ENCODE assay signal across 14 cellular contexts in genomic region chr17:46929413-46929812, GRCh38. TPM values are rescaled to one million over a fixed set of nuclear protein-coding genes. Genes with fewer than 3 reads are reported as not detected.
A peak's percentile ranks its signal among the peaks of the same experiment; 100 is the strongest.
DNase-seq lines count a peak whose midpoint lies in the region; ATAC-seq and TF ChIP-seq lines count a peak whose summit lies in the region.
"Had no signal": no experiment of that assay in that cellular context is flagged by ENCODE, and none has a peak within 500 bp of the region (broad histone marks: within the 10 kb centered on the region; RNA-seq: fewer than 3 reads in every experiment).

No MANE protein-coding gene starts in this region.

- H3K27me3 ChIP-seq in BE2C (no peaks in the 10 kb centered on the region), mesendoderm (ENCODE audit: insufficient read depth, low read length, poor library complexity) (no peaks in the 10 kb centered on the region)

- H3K23ac ChIP-seq in mesendoderm (ENCODE audit: low read length): no peak overlapping the region

- no peaks in the 10 kb centered on the region for H3K9me3 Mint-ChIP-seq in chondrocyte (ENCODE audit: low read depth)
- H3K9me3 Mint-ChIP-seq: activated CD4-positive, alpha-beta memory T cell treated with anti-CD3 and anti-CD28 coated beads, Interleukin-2, amount 10 ng/mL, durations not matched to agents 7 days and 5 days; neural crest cell had no signal

- no peaks in the 10 kb centered on the region for H3K9me3 ChIP-seq in BE2C

- H3K4me1 Mint-ChIP-seq in chondrocyte (ENCODE audit: low read depth): peaks cover 42% of the 10 kb centered on the region

- DNase-seq in BE2C (peak; percentile 53), M059J (ENCODE audit: low read depth) (peak; percentile 97), chondrocyte (ENCODE audit: low spot score) (no peak), mesendoderm (peak; percentile 69), NCI-H345 treated with DMSO at 0.1 percent for 48 hours (lab: John Stamatoyannopoulos, UW; ENCODE audit: unreplicated experiment) (no peak), GM10266 (ENCODE audit: extremely low spot score) (no peak)
- DNase-seq: activated CD4-positive, alpha-beta memory T cell treated with anti-CD3 and anti-CD28 coated beads, Interleukin-2, amount 10 ng/mL, durations not matched to agents 7 days and 5 days; cerebellar nuclear complex; NCI-H2107 had no signal

- peaks cover 38% of the 10 kb centered on the region for H3K79me2 ChIP-seq in mesendoderm (ENCODE audit: control insufficient read depth, insufficient read depth, low read length)

- no peak overlapping the region for H3K27ac ChIP-seq in mesendoderm (ENCODE audit: low read depth, low read length)
- H3K27ac ChIP-seq: C4-2B had no signal

- ATAC-seq in GM18498 (IDR thresholded peaks at IDR 0.05; ENCODE audit: unreplicated experiment) (no peak), HG03039 (IDR thresholded peaks at IDR 0.05; ENCODE audit: unreplicated experiment) (no peak)

- H3K36me3 ChIP-seq in BE2C: peaks cover 40% of the 10 kb centered on the region
- peaks cover 12% of the 10 kb centered on the region for H3K36me3 ChIP-seq in mesendoderm (ENCODE audit: control insufficient read depth, insufficient read depth, low read length)

- H3K9ac ChIP-seq in mesendoderm (ENCODE audit: low read length): no peak overlapping the region

- H4K8ac ChIP-seq in mesendoderm (ENCODE audit: low read depth, low read length): no peak overlapping the region

- H3K4me1 ChIP-seq in BE2C: peaks cover 16% of the 10 kb centered on the region
- peaks cover 2% of the 10 kb centered on the region for H3K4me1 ChIP-seq in mesendoderm (ENCODE audit: control insufficient read depth, low read depth, low read length)

- no peak overlapping the region for H2BK15ac ChIP-seq in mesendoderm (replicated peaks; ENCODE audit: low read depth)

- no peak overlapping the region for H2BK5ac ChIP-seq in mesendoderm (ENCODE audit: low read length)

- TF ChIP-seq CTCF in BE2C (IDR thresholded peaks at IDR 0.05; ENCODE audit: low read depth, low read length): no peak
- no peak for TF ChIP-seq CTCF in chondrocyte (IDR thresholded peaks at IDR 0.05)
- TF ChIP-seq CTCF in GM10266 (IDR thresholded peaks at IDR 0.05; ENCODE audit: control insufficient read depth, insufficient read depth, low read depth, missing control alignments): no peak

- peaks cover 27% of the 10 kb centered on the region for H3K36me3 Mint-ChIP-seq in chondrocyte (ENCODE audit: low read depth)

- no peak overlapping the region for H2AK5ac ChIP-seq in mesendoderm (ENCODE audit: low read length)

- no peak overlapping the region for H3K56ac ChIP-seq in mesendoderm (ENCODE audit: low read length)

- H3K4me3 ChIP-seq in BE2C (ENCODE audit: low read depth, low read length) (no peak overlapping the region), mesendoderm (ENCODE audit: low read length) (no peak overlapping the region)

- H3K4me3 Mint-ChIP-seq in chondrocyte (ENCODE audit: unreplicated experiment): no peak overlapping the region
- H3K4me3 Mint-ChIP-seq: activated CD4-positive, alpha-beta memory T cell treated with anti-CD3 and anti-CD28 coated beads, Interleukin-2, amount 10 ng/mL, durations not matched to agents 7 days and 5 days had no signal

- H3K18ac ChIP-seq in mesendoderm (ENCODE audit: low read length): no peak overlapping the region

- no peaks in the 10 kb centered on the region for H3K27me3 Mint-ChIP-seq in chondrocyte (ENCODE audit: low read depth)
- H3K27me3 Mint-ChIP-seq: activated CD4-positive, alpha-beta memory T cell treated with anti-CD3 and anti-CD28 coated beads, Interleukin-2, amount 10 ng/mL, durations not matched to agents 7 days and 5 days had no signal

- H2BK120ac ChIP-seq in mesendoderm (ENCODE audit: low read depth, low read length): no peak overlapping the region

- H3K4me2 ChIP-seq in mesendoderm (ENCODE audit: low read length): no peak overlapping the region

- H4K5ac ChIP-seq in mesendoderm (ENCODE audit: low read length): no peak overlapping the region

- H3K4ac ChIP-seq in mesendoderm (ENCODE audit: low read depth, low read length): no peak overlapping the region

- H3K27ac Mint-ChIP-seq in chondrocyte (ENCODE audit: unreplicated experiment): peak overlapping the region; percentile 52
- H3K27ac Mint-ChIP-seq: activated CD4-positive, alpha-beta memory T cell treated with anti-CD3 and anti-CD28 coated beads, Interleukin-2, amount 10 ng/mL, durations not matched to agents 7 days and 5 days had no signal

- WGBS in mesendoderm (ENCODE audit: extremely low coverage, insufficient coverage, low lambda C conversion rate): no CpG with 5 or more reads among the region's 6 CpGs

- H3K79me1 ChIP-seq in mesendoderm (ENCODE audit: low read length): peaks cover 32% of the 10 kb centered on the region

RNA-seq across cellular contexts. Expression of gene GOSR2, which starts 6.5 kb away (rescaled TPM):
- 94.5 TPM for polyA plus RNA-seq in BE2C (2012; ENCODE audit: insufficient read depth, insufficient read length, low read depth)
- total RNA-seq in M059J (2014; rRNA removed; shearing (Covaris generic)): 41.9 and 56.5 TPM in 2 replicates
- total RNA-seq in chondrocyte: 56.5 to 77.7 TPM (median 58.8 TPM) in 3 replicates
- 28.3 TPM for polyA plus RNA-seq in mesendoderm (2013, experiment 1 of 2)
- polyA plus RNA-seq in mesendoderm (2013, experiment 2 of 2): 26.9 TPM

RNA-seq across cellular contexts. Expression of gene RPRML, which starts 49.6 kb away (rescaled TPM):
- 4.7 TPM for polyA plus RNA-seq in BE2C (2012; ENCODE audit: insufficient read depth, insufficient read length, low read depth)
- total RNA-seq in M059J (2014; rRNA removed; shearing (Covaris generic)): not detected in 2 replicates
- total RNA-seq in chondrocyte: not detected in 3 replicates
- 0.37 TPM for polyA plus RNA-seq in mesendoderm (2013, experiment 1 of 2)
- polyA plus RNA-seq in mesendoderm (2013, experiment 2 of 2): 0.48 TPM
- total RNA-seq: activated CD4-positive, alpha-beta memory T cell treated with anti-CD3 and anti-CD28 coated beads, Interleukin-2, amount 10 ng/mL, durations not matched to agents 7 days and 5 days; T-helper 1 cell treated with Interleukin-12 subunit alpha and Interleukin-12 subunit beta and Interleukin-4 antibody, amounts not matched to agents 30 ng/mL and 1 ng/mL, for 36 hours had no signal

Comparison
In these comparisons a context has a peak if more than half of its experiments do, and no peak if none do; other contexts are left out.
1. DNase-seq: peak in BE2C (single experiment), M059J (single experiment) and mesendoderm (single experiment); none in chondrocyte (single experiment), NCI-H345 treated with DMSO at 0.1 percent for 48 hours (single experiment) and GM10266 (single experiment).